16 cellular contexts compared by ENCODE assay signal in genomic region chr16:88320947-88321634, GRCh38.
A peak's percentile ranks its signal among the peaks of the same experiment; 100 is the strongest.
DNase-seq lines count a peak whose midpoint lies in the region; ATAC-seq, FAIRE-seq and TF ChIP-seq lines count a peak whose summit lies in the region.
"Had no signal": no experiment of that assay in that cellular context is flagged by ENCODE, and none has a peak within 500 bp of the region (broad histone marks: within the 10 kb centered on the region; RNA-seq: fewer than 3 reads in every experiment).

No MANE protein-coding gene starts in this region.

- no peaks in the 10 kb centered on the region for H3K36me3 ChIP-seq in K562 (ENCODE audit: control insufficient read depth, insufficient read depth, low read length)
- H3K36me3 ChIP-seq: esophagus muscularis mucosa, HAP-1, ovary, sigmoid colon, SJCRH30 had no signal

- POLR2A ChIA-PET in K562 (lab: Yijun Ruan, JAX), result no interaction called here

- DNase-seq in stimulated activated CD4-positive, alpha-beta T cell treated with anti-CD3 and anti-CD28 coated beads, Interleukin-15, amount 100 ng/mL, for 24 hours, result peak; percentile 22
- DNase-seq in stimulated activated CD4-positive, alpha-beta T cell treated with anti-CD3 and anti-CD28 coated beads, Interleukin-4, amount 100 ng/mL, for 4 hours, result no peak
- DNase-seq in KBM-7 (peak; percentile 6), K562 (ENCODE audit: extremely low read depth in 1 of 4, low spot score in 3 of 4) (peak; percentile 47 to 76 (median 53)), GF-D8 (lab: John Stamatoyannopoulos, UW) (no peak), pons (ENCODE audit: low spot score) (no peak), NCI-H82 (lab: John Stamatoyannopoulos, UW) (no peak)
- DNase-seq: NCI-H146, ovary, sigmoid colon, SJCRH30 had no signal

- H3K4me3 ChIP-seq in K562, result no peak overlapping the region
- H3K4me3 ChIP-seq: esophagus muscularis mucosa, HAP-1, ovary, sigmoid colon, SJCRH30 had no signal

- in situ Hi-C loops in KBM-7 (cut with MboI; ENCODE audit: low pct_unique_long_range_greater_than_20kb, low sequenced_read_pairs), result no loop called here
- in situ Hi-C loops in K562 (cut with MboI), result no loop called here

- no peaks in the 10 kb centered on the region for H3K27me3 ChIP-seq in K562 (ENCODE audit: control insufficient read depth in 2 of 2, insufficient read depth in 2 of 2, low read length in 2 of 2)
- H3K27me3 ChIP-seq: ovary, sigmoid colon, SJCRH30 had no signal

- H2AFZ ChIP-seq in K562 (ENCODE audit: low read depth, low read length), result no peak overlapping the region

- no peak for TF ChIP-seq EP300 in K562 (IDR thresholded peaks at IDR 0.05; ENCODE audit: low read length)

- CTCF ChIA-PET in K562 (lab: Yijun Ruan, JAX; ENCODE audit: low intra/inter-chr PET ratio), result no interaction called here

- no peaks in the 10 kb centered on the region for H4K20me1 ChIP-seq in K562 (replicated peaks; ENCODE audit: control insufficient read depth, insufficient read depth, low read length)

- no peak for TF ChIP-seq RAD21 in K562 (CRISPR knock-in tag; conservative IDR thresholded peaks at IDR 0.05 in 1 of 2, IDR thresholded peaks at IDR 0.05 in 1 of 2)

- H3K4me1 ChIP-seq in K562 (replicated peaks in 1 of 2; ENCODE audit: control insufficient read depth in 2 of 2, insufficient read depth in 2 of 2, low read length in 2 of 2), result peaks cover 4 to 67% of the 10 kb centered on the region in 2 experiments; a peak in 4 of 5 replicates
- H3K4me1 ChIP-seq: HAP-1, sigmoid colon, SJCRH30 had no signal

- no peak overlapping the region for H3K9ac ChIP-seq in K562 (ENCODE audit: insufficient read depth in 1 of 2, low read depth in 2 of 2, low read length in 2 of 2)

- no peak overlapping the region for H3K27ac ChIP-seq in K562 (ENCODE audit: extremely low read depth, low read depth, low read length)
- H3K27ac ChIP-seq: esophagus muscularis mucosa, ovary, sigmoid colon, SJCRH30 had no signal

- ATAC-seq in K562, result peak; percentile 72

- FAIRE-seq in K562 (lab: Jason Lieb, UNC), result peak; percentile 82
- FAIRE-seq: bronchial epithelial cell, D721Med, GM19239 had no signal

- intact Hi-C loops in K562 (cut with micrococcal nuclease), result no loop called here

- H3K79me2 ChIP-seq in K562 (ENCODE audit: control insufficient read depth, insufficient read depth, low read length), result no peaks in the 10 kb centered on the region

- WGBS in K562 (ENCODE audit: insufficient coverage, low coverage, missing lambda C conversion rate), result 63% methylated on average over 16 of the region's 16 CpGs

- BruUV-seq in K562 (replicated peaks; lab: Mats Ljungman, UMichigan), result no TSS peak

- H3K9me3 ChIP-seq in K562 (replicated peaks; ENCODE audit: control insufficient read depth, insufficient read depth, low read depth, low read length), result no peaks in the 10 kb centered on the region
- H3K9me3 ChIP-seq: esophagus muscularis mucosa, HAP-1, ovary, sigmoid colon, SJCRH30 had no signal

- no peak for TF ChIP-seq CTCF in K562 (IDR thresholded peaks at IDR 0.05 in 2 of 3, conservative IDR thresholded peaks at IDR 0.05 in 1 of 3; ENCODE audit: insufficient read depth in 2 of 3, low read depth in 1 of 3, low read length in 3 of 3)

- no peak for TF ChIP-seq POLR2A in K562 (conservative IDR thresholded peaks at IDR 0.05)

- no peaks in the 10 kb centered on the region for H3K9me1 ChIP-seq in K562 (ENCODE audit: control insufficient read depth, insufficient read depth, low read length)

- no peak overlapping the region for H3K4me2 ChIP-seq in K562 (ENCODE audit: insufficient read depth, low read length)

TF ChIP-seq in K562, 482 proteins besides CTCF, POLR2A, EP300 and RAD21 (continues in another document):
- peak; percentile 96 for TF ChIP-seq ASH1L (IDR thresholded peaks at IDR 0.05; ENCODE audit: borderline replicate concordance, low read depth, partially characterized antibody)
- TF ChIP-seq TARDBP (IDR thresholded peaks at IDR 0.05), result peak; percentile 58; the same call in 1 of the 2 replicates
- peak; percentile 97 for TF ChIP-seq PRDM10 (IDR thresholded peaks at IDR 0.05; ENCODE audit: partially characterized antibody)
- no peak for TF ChIP-seq RBM34 (IDR thresholded peaks at IDR 0.05; ENCODE audit: borderline replicate concordance, insufficient read depth, low read length)
- TF ChIP-seq, protein P1, sequence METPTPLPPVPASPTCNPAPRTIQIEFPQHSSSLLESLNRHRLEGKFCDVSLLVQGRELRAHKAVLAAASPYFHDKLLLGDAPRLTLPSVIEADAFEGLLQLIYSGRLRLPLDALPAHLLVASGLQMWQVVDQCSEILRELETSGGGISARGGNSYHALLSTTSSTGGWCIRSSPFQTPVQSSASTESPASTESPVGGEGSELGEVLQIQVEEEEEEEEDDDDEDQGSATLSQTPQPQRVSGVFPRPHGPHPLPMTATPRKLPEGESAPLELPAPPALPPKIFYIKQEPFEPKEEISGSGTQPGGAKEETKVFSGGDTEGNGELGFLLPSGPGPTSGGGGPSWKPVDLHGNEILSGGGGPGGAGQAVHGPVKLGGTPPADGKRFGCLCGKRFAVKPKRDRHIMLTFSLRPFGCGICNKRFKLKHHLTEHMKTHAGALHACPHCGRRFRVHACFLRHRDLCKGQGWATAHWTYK (CRISPR knock-in tag; IDR thresholded peaks at IDR 0.05), result no peak
- no peak for TF ChIP-seq EP400 (IDR thresholded peaks at IDR 0.05)
- no peak for TF ChIP-seq ZSCAN29 (IDR thresholded peaks at IDR 0.05)
- no peak for TF ChIP-seq ELF1 (tag; IDR thresholded peaks at IDR 0.05)
- TF ChIP-seq, protein P2, sequence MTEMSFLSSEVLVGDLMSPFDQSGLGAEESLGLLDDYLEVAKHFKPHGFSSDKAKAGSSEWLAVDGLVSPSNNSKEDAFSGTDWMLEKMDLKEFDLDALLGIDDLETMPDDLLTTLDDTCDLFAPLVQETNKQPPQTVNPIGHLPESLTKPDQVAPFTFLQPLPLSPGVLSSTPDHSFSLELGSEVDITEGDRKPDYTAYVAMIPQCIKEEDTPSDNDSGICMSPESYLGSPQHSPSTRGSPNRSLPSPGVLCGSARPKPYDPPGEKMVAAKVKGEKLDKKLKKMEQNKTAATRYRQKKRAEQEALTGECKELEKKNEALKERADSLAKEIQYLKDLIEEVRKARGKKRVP (CRISPR knock-in tag; IDR thresholded peaks at IDR 0.05), result no peak
- 0 out of 4 replicates have a peak, but pooled peaks of 1 of the 2 experiments have one; percentile 31 for TF ChIP-seq MLLT1 (IDR thresholded peaks at IDR 0.05)
- TF ChIP-seq ZBTB33 (CRISPR knock-in tag; IDR thresholded peaks at IDR 0.05), result no peak
- TF ChIP-seq ZFP1 (CRISPR knock-in tag; IDR thresholded peaks at IDR 0.05), result no peak
- no peak for TF ChIP-seq TAL1 (IDR thresholded peaks at IDR 0.05)
- no peak for TF ChIP-seq RFX1 (IDR thresholded peaks at IDR 0.05)

Comparison
In these comparisons a context has a peak if more than half of its experiments do, and no peak if none do; other contexts are left out.
1. DNase-seq: peak in stimulated activated CD4-positive, alpha-beta T cell treated with anti-CD3 and anti-CD28 coated beads, Interleukin-15, amount 100 ng/mL, for 24 hours (single experiment), KBM-7 (single experiment) and K562 (4 of 4); none in stimulated activated CD4-positive, alpha-beta T cell treated with anti-CD3 and anti-CD28 coated beads, Interleukin-4, amount 100 ng/mL, for 4 hours (0 of 2), GF-D8 (single experiment), pons (single experiment) and NCI-H82 (single experiment).